Comparison of ENCODE assay signal across 10 cellular contexts in the genomic region with DNA sequence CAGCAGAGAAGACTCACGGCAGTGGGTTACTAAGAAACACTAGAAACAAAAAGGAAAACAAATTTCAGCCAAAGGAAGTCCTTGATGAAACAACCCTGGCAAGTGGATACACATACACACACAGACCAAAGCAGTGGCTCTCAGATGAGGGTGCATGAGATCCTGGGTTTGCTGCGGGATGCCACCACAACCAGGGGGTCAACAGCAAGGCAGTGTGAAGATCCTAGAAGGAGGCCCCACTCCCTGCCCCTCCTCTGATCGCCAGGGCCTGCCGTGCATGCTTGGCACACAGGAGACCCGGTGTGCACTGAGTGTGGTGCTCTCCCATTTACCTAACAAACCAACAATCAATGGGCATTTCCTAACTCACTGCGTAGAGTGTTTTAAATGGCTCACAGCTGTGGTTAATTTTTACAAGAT.
A peak's percentile ranks its signal among the peaks of the same experiment; 100 is the strongest.
DNase-seq lines count a peak whose midpoint lies in the region; ATAC-seq lines count a peak whose summit lies in the region.
"Had no signal": no experiment of that assay in that cellular context is flagged by ENCODE, and none has a peak within 500 bp of the region (broad histone marks: within the 10 kb centered on the region; RNA-seq: fewer than 3 reads in every experiment).

No MANE protein-coding gene starts in this region.

- intact Hi-C loops in activated CD4-positive, alpha-beta T cell treated with anti-CD3 and anti-CD28 coated beads for 36 hours (cut with DNase I, micrococcal nuclease), result loop anchor here in 1 of 2 experiments (1.0 kb wide), 1 partner anchor 23 kb away; no protein-coding TSS in a partner anchor

- peaks cover 4 to 38% (median 32%) of the 10 kb centered on the region in 5 donors for H3K4me1 ChIP-seq in subcutaneous abdominal adipose tissue (ENCODE audit: control insufficient read depth in 5 of 5, insufficient read depth in 5 of 5, low read length in 5 of 5)

- no peaks in the 10 kb centered on the region for H3K9me3 ChIP-seq in subcutaneous abdominal adipose tissue (ENCODE audit: control insufficient read depth in 5 of 5, low read length in 5 of 5)
- H3K9me3 ChIP-seq: tibial artery had no signal

- no peak for DNase-seq in activated CD4-positive, alpha-beta T cell treated with anti-CD3 and anti-CD28 coated beads for 36 hours
- DNase-seq in activated CD4-positive, alpha-beta T cell treated with anti-CD3 and anti-CD28 coated beads for 1 hour, result no peak
- DNase-seq in caudate nucleus (lab: John Stamatoyannopoulos, UW) (no peak), left lobe of liver (ENCODE audit: low spot score) (no peak), GF-D8 (lab: John Stamatoyannopoulos, UW) (no peak)
- DNase-seq in stimulated activated CD4-positive, alpha-beta T cell treated with anti-CD3 and anti-CD28 coated beads, Interleukin-2, amount 100 ng/mL, for 24 hours, result no peak
- DNase-seq: stimulated activated CD4-positive, alpha-beta T cell treated with anti-CD3 and anti-CD28 coated beads, Interleukin-15, amount 100 ng/mL, for 24 hours; tibial artery had no signal

- H3K4me3 Mint-ChIP-seq in activated CD4-positive, alpha-beta T cell treated with anti-CD3 and anti-CD28 coated beads for 36 hours, result no peak overlapping the region

- H3K27me3 Mint-ChIP-seq in activated CD4-positive, alpha-beta T cell treated with anti-CD3 and anti-CD28 coated beads for 36 hours, result no peaks in the 10 kb centered on the region

- H3K9ac ChIP-seq in subcutaneous abdominal adipose tissue (ENCODE audit: low read length in 5 of 5), result no peak overlapping the region

- POLR2A ChIA-PET in activated CD4-positive, alpha-beta T cell treated with anti-CD3 and anti-CD28 coated beads for 36 hours (lab: Charles Lee), result no interaction called here

- H3K27me3 ChIP-seq in subcutaneous abdominal adipose tissue (ENCODE audit: control insufficient read depth in 5 of 5, insufficient read depth in 4 of 5, low read length in 5 of 5), result no peaks in the 10 kb centered on the region
- H3K27me3 ChIP-seq: tibial artery had no signal

- H3K9me3 Mint-ChIP-seq in activated CD4-positive, alpha-beta T cell treated with anti-CD3 and anti-CD28 coated beads for 36 hours (ENCODE audit: low read depth), result no peaks in the 10 kb centered on the region

- H3K36me3 ChIP-seq in subcutaneous abdominal adipose tissue (ENCODE audit: control insufficient read depth in 5 of 5, insufficient read depth in 5 of 5, low read length in 5 of 5), result peaks cover 8 to 14% (median 11%) of the 10 kb centered on the region in 5 donors

- H3K27ac Mint-ChIP-seq in activated CD4-positive, alpha-beta T cell treated with anti-CD3 and anti-CD28 coated beads for 36 hours, result peak overlapping the region; percentile 75

- ATAC-seq in activated CD4-positive, alpha-beta T cell treated with anti-CD3 and anti-CD28 coated beads for 36 hours, result peak; percentile 22
- ATAC-seq in left lobe of liver (peak; percentile 76), GM21526 (IDR thresholded peaks at IDR 0.05; ENCODE audit: low FRiP score, unreplicated experiment) (no peak)

- H3K27ac ChIP-seq in caudate nucleus (ENCODE audit: low read depth, low read length) (peak overlapping the region; percentile 71), subcutaneous abdominal adipose tissue (ENCODE audit: low read depth, low read length) (peak overlapping the region; percentile 34)

- H3K4me3 ChIP-seq in subcutaneous abdominal adipose tissue (ENCODE audit: low read depth in 1 of 5, low read length in 5 of 5), result peak overlapping the region in 3 of 5 donors; percentile 26 to 42 (median 30)
- H3K4me3 ChIP-seq: tibial artery had no signal

- H3K36me3 Mint-ChIP-seq in activated CD4-positive, alpha-beta T cell treated with anti-CD3 and anti-CD28 coated beads for 36 hours (ENCODE audit: low read depth), result peaks cover 8% of the 10 kb centered on the region

- peaks cover 68% of the 10 kb centered on the region for H3K4me1 Mint-ChIP-seq in activated CD4-positive, alpha-beta T cell treated with anti-CD3 and anti-CD28 coated beads for 36 hours

- CTCF ChIA-PET in activated CD4-positive, alpha-beta T cell treated with anti-CD3 and anti-CD28 coated beads for 36 hours (lab: Charles Lee), result interaction anchor here (1.0 to 2.5 kb wide), 4 partner anchors 10 to 54 kb away, joined by 3 to 8 read pairs (median 4); no protein-coding TSS in a partner anchor
